12 cellular contexts compared by ENCODE assay signal in genomic region chr3:72031581-72031980, GRCh38.
DNase-seq lines count a peak whose midpoint lies in the region; ATAC-seq and TF ChIP-seq lines count a peak whose summit lies in the region.
"Had no signal": no experiment of that assay in that cellular context is flagged by ENCODE, and none has a peak within 500 bp of the region (broad histone marks: within the 10 kb centered on the region; RNA-seq: fewer than 3 reads in every experiment).

No MANE protein-coding gene starts in this region.

- H3K27me3 ChIP-seq in CD8-positive, alpha-beta memory T cell (ENCODE audit: insufficient read depth, low read length, poor library complexity, severe bottlenecking): no peaks in the 10 kb centered on the region

- no peaks in the 10 kb centered on the region for H3K36me3 Mint-ChIP-seq in activated naive CD8-positive, alpha-beta T cell treated with anti-CD3 and anti-CD28 coated beads, Interleukin-2, amount 50 U/mL, for 24 hours (ENCODE audit: low read depth)
- H3K36me3 Mint-ChIP-seq in activated naive CD8-positive, alpha-beta T cell treated with anti-CD3 and anti-CD28 coated beads for 36 hours: no peaks in the 10 kb centered on the region
- H3K36me3 Mint-ChIP-seq in CD8-positive, alpha-beta memory T cell: no peaks in the 10 kb centered on the region
- H3K36me3 Mint-ChIP-seq: T-cell had no signal

- intact Hi-C loops in posterior vena cava (cut with DNase I): no loop called here

- H3K36me3 ChIP-seq in CD8-positive, alpha-beta memory T cell (ENCODE audit: insufficient read depth, low read length): no peaks in the 10 kb centered on the region

- POLR2A ChIA-PET in CD8-positive, alpha-beta memory T cell (lab: Charles Lee): no interaction called here

- DNase-seq in activated naive CD8-positive, alpha-beta T cell treated with anti-CD3 and anti-CD28 coated beads, Interleukin-2, amount 50 U/mL, for 24 hours: no peak
- no peak for DNase-seq in activated naive CD8-positive, alpha-beta T cell treated with anti-CD3 and anti-CD28 coated beads for 36 hours
- DNase-seq in SKM-1 treated with dmso at 0.1 percent for 144 hours (lab: John Stamatoyannopoulos, UW; ENCODE audit: unreplicated experiment): peak; percentile 78
- DNase-seq in foreskin fibroblast: peak; percentile 48 to 69
- DNase-seq in stromal cell of bone marrow (ENCODE audit: low read depth): peak; percentile 78
- no peak for DNase-seq in DMS 273 treated with DMSO at 0.1 percent for 48 hours (lab: John Stamatoyannopoulos, UW)
- DNase-seq in CD8-positive, alpha-beta memory T cell: no peak
- DNase-seq in posterior vena cava (ENCODE audit: low spot score): no peak
- DNase-seq: activated T-cell treated with anti-CD3 and anti-CD28 coated beads, Interleukin-2, amount 50 U/mL, for 72 hours; retina had no signal

- no peak overlapping the region for H3K27ac Mint-ChIP-seq in activated naive CD8-positive, alpha-beta T cell treated with anti-CD3 and anti-CD28 coated beads, Interleukin-2, amount 50 U/mL, for 24 hours
- no peak overlapping the region for H3K27ac Mint-ChIP-seq in activated naive CD8-positive, alpha-beta T cell treated with anti-CD3 and anti-CD28 coated beads for 36 hours
- H3K27ac Mint-ChIP-seq in CD8-positive, alpha-beta memory T cell: no peak overlapping the region
- H3K27ac Mint-ChIP-seq: activated T-cell treated with anti-CD3 and anti-CD28 coated beads, Interleukin-2, amount 50 U/mL, for 72 hours; T-cell had no signal

- ATAC-seq in activated naive CD8-positive, alpha-beta T cell treated with anti-CD3 and anti-CD28 coated beads, Interleukin-2, amount 50 U/mL, for 24 hours: peak; percentile 52
- ATAC-seq: T-cell had no signal

- no peak overlapping the region for H3K27ac ChIP-seq in CD8-positive, alpha-beta memory T cell (ENCODE audit: low read depth, low read length)
- H3K27ac ChIP-seq: coronary artery had no signal

- no peaks in the 10 kb centered on the region for H3K4me1 ChIP-seq in CD8-positive, alpha-beta memory T cell (ENCODE audit: insufficient read depth, low read length)

- H3K27me3 Mint-ChIP-seq in activated naive CD8-positive, alpha-beta T cell treated with anti-CD3 and anti-CD28 coated beads, Interleukin-2, amount 50 U/mL, for 24 hours: no peaks in the 10 kb centered on the region
- no peaks in the 10 kb centered on the region for H3K27me3 Mint-ChIP-seq in activated naive CD8-positive, alpha-beta T cell treated with anti-CD3 and anti-CD28 coated beads for 36 hours
- peaks cover 6 to 8% of the 10 kb centered on the region in 2 donors for H3K27me3 Mint-ChIP-seq in CD8-positive, alpha-beta memory T cell

- H3K9me3 Mint-ChIP-seq in activated naive CD8-positive, alpha-beta T cell treated with anti-CD3 and anti-CD28 coated beads, Interleukin-2, amount 50 U/mL, for 24 hours: no peaks in the 10 kb centered on the region
- H3K9me3 Mint-ChIP-seq in activated naive CD8-positive, alpha-beta T cell treated with anti-CD3 and anti-CD28 coated beads for 36 hours: no peaks in the 10 kb centered on the region
- H3K9me3 Mint-ChIP-seq in CD8-positive, alpha-beta memory T cell: no peaks in the 10 kb centered on the region

- peak; percentile 5 for TF ChIP-seq CTCF in foreskin fibroblast (IDR thresholded peaks at IDR 0.05; ENCODE audit: low read depth, low read length)

- H3K4me3 ChIP-seq in foreskin fibroblast (ENCODE audit: low read depth in 1 of 2, low read length in 2 of 2): no peak overlapping the region
- H3K4me3 ChIP-seq in CD8-positive, alpha-beta memory T cell (ENCODE audit: low read length): no peak overlapping the region
- H3K4me3 ChIP-seq: coronary artery had no signal

- H3K4me3 Mint-ChIP-seq in activated naive CD8-positive, alpha-beta T cell treated with anti-CD3 and anti-CD28 coated beads, Interleukin-2, amount 50 U/mL, for 24 hours: no peak overlapping the region
- H3K4me3 Mint-ChIP-seq in activated naive CD8-positive, alpha-beta T cell treated with anti-CD3 and anti-CD28 coated beads for 36 hours: no peak overlapping the region
- H3K4me3 Mint-ChIP-seq in CD8-positive, alpha-beta memory T cell: no peak overlapping the region
- H3K4me3 Mint-ChIP-seq: activated T-cell treated with anti-CD3 and anti-CD28 coated beads, Interleukin-2, amount 50 U/mL, for 72 hours; T-cell had no signal

- H3K4me1 Mint-ChIP-seq in activated naive CD8-positive, alpha-beta T cell treated with anti-CD3 and anti-CD28 coated beads, Interleukin-2, amount 50 U/mL, for 24 hours: peaks cover 3% of the 10 kb centered on the region
- H3K4me1 Mint-ChIP-seq in activated naive CD8-positive, alpha-beta T cell treated with anti-CD3 and anti-CD28 coated beads for 36 hours: peaks cover 3% of the 10 kb centered on the region
- no peaks in the 10 kb centered on the region for H3K4me1 Mint-ChIP-seq in CD8-positive, alpha-beta memory T cell
- H3K4me1 Mint-ChIP-seq: T-cell had no signal

- CTCF ChIA-PET in CD8-positive, alpha-beta memory T cell (lab: Charles Lee): no interaction called here

- no peaks in the 10 kb centered on the region for H3K9me3 ChIP-seq in CD8-positive, alpha-beta memory T cell (ENCODE audit: low read length)

Comparison
In these comparisons a context has a peak if more than half of its experiments do, and no peak if none do; other contexts are left out.
1. DNase-seq: peak in SKM-1 treated with dmso at 0.1 percent for 144 hours (single experiment), foreskin fibroblast (2 of 2) and stromal cell of bone marrow (single experiment); none in activated naive CD8-positive, alpha-beta T cell treated with anti-CD3 and anti-CD28 coated beads, Interleukin-2, amount 50 U/mL, for 24 hours (single experiment), activated naive CD8-positive, alpha-beta T cell treated with anti-CD3 and anti-CD28 coated beads for 36 hours (single experiment), DMS 273 treated with DMSO at 0.1 percent for 48 hours (single experiment), CD8-positive, alpha-beta memory T cell (0 of 5) and posterior vena cava (single experiment).